In genomic region chr20:62980970-62981369, GRCh38 we compare ENCODE assay signal across 11 cellular contexts. TPM values are rescaled to one million over a fixed set of nuclear protein-coding genes. Genes with fewer than 3 reads are reported as not detected.
DNase-seq lines count a peak whose midpoint lies in the region; ATAC-seq and TF ChIP-seq lines count a peak whose summit lies in the region.
"Had no signal": no experiment of that assay in that cellular context is flagged by ENCODE, and none has a peak within 500 bp of the region (broad histone marks: within the 10 kb centered on the region; RNA-seq: fewer than 3 reads in every experiment).

No MANE protein-coding gene starts in this region.

- no peak overlapping the region for H3K4me3 ChIP-seq in breast epithelium
- no peak overlapping the region for H3K4me3 ChIP-seq in Panc1 (ENCODE audit: low read depth in 2 of 2, low read length in 2 of 2)

- in situ Hi-C loops in T47D (cut with HindIII; ENCODE audit: low pct_unique_long_range_greater_than_20kb, low sequenced_read_pairs) = no loop called here
- in situ Hi-C loops in Panc1 (cut with HindIII; ENCODE audit: low pct_unique_long_range_greater_than_20kb, low sequenced_read_pairs) = no loop called here

- no TSS peak for BruUV-seq in Panc1 (replicated peaks; lab: Mats Ljungman, UMichigan)

- TF ChIP-seq CTCF in breast epithelium (IDR thresholded peaks at IDR 0.05) (no peak), Panc1 (IDR thresholded peaks at IDR 0.05) (no peak)

- H3K4me3 Mint-ChIP-seq in activated naive CD8-positive, alpha-beta T cell treated with anti-CD3 and anti-CD28 coated beads, Interleukin-2, amount 50 U/mL, for 24 hours = no peak overlapping the region
- H3K4me3 Mint-ChIP-seq in stimulated activated naive CD8-positive, alpha-beta T cell treated with anti-CD3 and anti-CD28 coated beads, Interleukin-15, amount 100 ng/mL, for 72 hours = peak overlapping the region in 1 of 2 donors; percentile 39

- TF ChIP-seq POLR2A in breast epithelium (IDR thresholded peaks at IDR 0.05) = no peak

- intact Hi-C loops in breast epithelium (cut with DNase I; ENCODE audit: low total_unique reads) = no loop called here
- intact Hi-C loops in Panc1 (cut with micrococcal nuclease; ENCODE audit: unreplicated experiment) = no loop called here

- H3K4me1 ChIP-seq in breast epithelium (no peaks in the 10 kb centered on the region), Panc1 (ENCODE audit: control insufficient read depth, insufficient read depth, low read length) (peaks cover 3% of the 10 kb centered on the region; the same call in 1 of the 2 replicates)
- H3K4me1 ChIP-seq: Caco-2 had no signal

- H3K27me3 Mint-ChIP-seq in activated naive CD8-positive, alpha-beta T cell treated with anti-CD3 and anti-CD28 coated beads, Interleukin-2, amount 50 U/mL, for 24 hours = peaks cover 35% of the 10 kb centered on the region
- peaks cover 89% of the 10 kb centered on the region for H3K27me3 Mint-ChIP-seq in stimulated activated naive CD8-positive, alpha-beta T cell treated with anti-CD3 and anti-CD28 coated beads, Interleukin-15, amount 100 ng/mL, for 72 hours

- H3K36me3 Mint-ChIP-seq in activated naive CD8-positive, alpha-beta T cell treated with anti-CD3 and anti-CD28 coated beads, Interleukin-2, amount 50 U/mL, for 24 hours (ENCODE audit: low read depth) = no peaks in the 10 kb centered on the region

- H3K27ac ChIP-seq in breast epithelium (no peak overlapping the region), Panc1 (ENCODE audit: low read length) (no peak overlapping the region)

- H3K36me3 ChIP-seq in breast epithelium (no peaks in the 10 kb centered on the region), Panc1 (ENCODE audit: control insufficient read depth, insufficient read depth, low read length) (no peaks in the 10 kb centered on the region)

- H3K27me3 ChIP-seq in breast epithelium (peaks cover 4 to 96% of the 10 kb centered on the region in 2 donors), Panc1 (ENCODE audit: control insufficient read depth, insufficient read depth, low read length) (no peaks in the 10 kb centered on the region)

- H3K27ac Mint-ChIP-seq in activated naive CD8-positive, alpha-beta T cell treated with anti-CD3 and anti-CD28 coated beads, Interleukin-2, amount 50 U/mL, for 24 hours = no peak overlapping the region
- H3K27ac Mint-ChIP-seq in stimulated activated naive CD8-positive, alpha-beta T cell treated with anti-CD3 and anti-CD28 coated beads, Interleukin-15, amount 100 ng/mL, for 72 hours = no peak overlapping the region

- H3K9me3 Mint-ChIP-seq in activated naive CD8-positive, alpha-beta T cell treated with anti-CD3 and anti-CD28 coated beads, Interleukin-2, amount 50 U/mL, for 24 hours = no peaks in the 10 kb centered on the region
- H3K9me3 Mint-ChIP-seq in stimulated activated naive CD8-positive, alpha-beta T cell treated with anti-CD3 and anti-CD28 coated beads, Interleukin-15, amount 100 ng/mL, for 72 hours = no peaks in the 10 kb centered on the region

- peaks cover 43% of the 10 kb centered on the region for H3K4me1 Mint-ChIP-seq in activated naive CD8-positive, alpha-beta T cell treated with anti-CD3 and anti-CD28 coated beads, Interleukin-2, amount 50 U/mL, for 24 hours
- H3K4me1 Mint-ChIP-seq in stimulated activated naive CD8-positive, alpha-beta T cell treated with anti-CD3 and anti-CD28 coated beads, Interleukin-15, amount 100 ng/mL, for 72 hours = peaks cover 51% of the 10 kb centered on the region

- H3K9me3 ChIP-seq in breast epithelium = no peaks in the 10 kb centered on the region
- H3K9me3 ChIP-seq in Panc1 (ENCODE audit: control insufficient read depth, insufficient read depth, low read depth, low read length) = no peaks in the 10 kb centered on the region
- H3K9me3 ChIP-seq: Caco-2 had no signal

- DNase-seq in T47D (ENCODE audit: low read depth in 1 of 2, low spot score in 1 of 2) (peak; percentile 63 to 66), breast epithelium (ENCODE audit: low spot score in 2 of 2) (no peak), Panc1 (ENCODE audit: low read depth, low spot score) (no peak), NCI-H510A treated with DMSO at 0.1 percent for 48 hours (lab: John Stamatoyannopoulos, UW) (no peak)
- DNase-seq in activated naive CD8-positive, alpha-beta T cell treated with anti-CD3 and anti-CD28 coated beads, Interleukin-2, amount 50 U/mL, for 24 hours = peak; percentile 33
- DNase-seq in stimulated activated naive CD8-positive, alpha-beta T cell treated with anti-CD3 and anti-CD28 coated beads, Interleukin-15, amount 100 ng/mL, for 72 hours = no peak
- DNase-seq: Caco-2 had no signal

- POLR2A ChIA-PET in Panc1 (lab: Charles Lee) = no interaction called here

- ATAC-seq in Panc1 (peak; percentile 41; the same call in 1 of the 2 replicates), HG02678 (IDR thresholded peaks at IDR 0.05; ENCODE audit: unreplicated experiment) (no peak), GM21447 (IDR thresholded peaks at IDR 0.05; ENCODE audit: unreplicated experiment) (no peak)
- no peak for ATAC-seq in activated naive CD8-positive, alpha-beta T cell treated with anti-CD3 and anti-CD28 coated beads, Interleukin-2, amount 50 U/mL, for 24 hours
- ATAC-seq in stimulated activated naive CD8-positive, alpha-beta T cell treated with anti-CD3 and anti-CD28 coated beads, Interleukin-15, amount 100 ng/mL, for 72 hours = peak; percentile 1

- CTCF ChIA-PET in Panc1 (lab: Charles Lee) = no interaction called here

RNA-seq across cellular contexts. Expression of gene BHLHE23, which starts 25.8 kb away (rescaled TPM):
- total RNA-seq in breast epithelium = not detected
- not detected for total RNA-seq in Panc1 (2021; ENCODE audit: unreplicated experiment)
- polyA plus RNA-seq in Panc1 (2012; ENCODE audit: insufficient read length) = not detected
- total RNA-seq: H4, RPMI7951 had no signal

RNA-seq across cellular contexts. Expression of gene SLC17A9, which starts 28.5 kb away (rescaled TPM):
- 1 to 10 TPM; 2.2 to 4.9 (median 2.7) TPM for total RNA-seq in breast epithelium
- total RNA-seq in Panc1 (2021; ENCODE audit: unreplicated experiment) = 0.28 TPM
- not detected for polyA plus RNA-seq in Panc1 (2012; ENCODE audit: insufficient read length)
- total RNA-seq: H4 had no signal

RNA-seq across cellular contexts. Expression of gene GID8, which starts 43.0 kb away (rescaled TPM):
- total RNA-seq in breast epithelium = 10 to 100 TPM; 30.2 to 36.7 (median 31.8) TPM
- total RNA-seq in Panc1 (2021; ENCODE audit: unreplicated experiment) = 37.3 TPM
- 27.2 TPM for polyA plus RNA-seq in Panc1 (2012; ENCODE audit: insufficient read length)

RNA-seq across cellular contexts. Expression of gene DIDO1, which starts 54.7 kb away (rescaled TPM):
- total RNA-seq in breast epithelium = 10 to 100 TPM; 59.8 to 83.1 (median 64.9) TPM
- total RNA-seq in Panc1 (2021; ENCODE audit: unreplicated experiment) = 57.3 TPM
- polyA plus RNA-seq in Panc1 (2012; ENCODE audit: insufficient read length) = 33.9 TPM

Comparison
In these comparisons a context has a peak if more than half of its experiments do, and no peak if none do; other contexts are left out.
1. DNase-seq: peak in T47D (2 of 2) and activated naive CD8-positive, alpha-beta T cell treated with anti-CD3 and anti-CD28 coated beads, Interleukin-2, amount 50 U/mL, for 24 hours (single experiment); none in breast epithelium (0 of 2), Panc1 (single experiment), stimulated activated naive CD8-positive, alpha-beta T cell treated with anti-CD3 and anti-CD28 coated beads, Interleukin-15, amount 100 ng/mL, for 72 hours (0 of 2) and NCI-H510A treated with DMSO at 0.1 percent for 48 hours (single experiment).
2. ATAC-seq: peak in Panc1 (single experiment) and stimulated activated naive CD8-positive, alpha-beta T cell treated with anti-CD3 and anti-CD28 coated beads, Interleukin-15, amount 100 ng/mL, for 72 hours (single experiment); none in activated naive CD8-positive, alpha-beta T cell treated with anti-CD3 and anti-CD28 coated beads, Interleukin-2, amount 50 U/mL, for 24 hours (single experiment), HG02678 (single experiment) and GM21447 (single experiment).